ENCODE assay signal across 29 cellular contexts in genomic region chr5:17333755-17334154, GRCh38.
"Had no signal": no experiment of that assay in that cellular context is flagged by ENCODE, and none has a peak within 500 bp of the region (broad histone marks: within the 10 kb centered on the region; RNA-seq: fewer than 3 reads in every experiment).

No MANE protein-coding gene starts in this region.

- H3K36me3 ChIP-seq: colonic mucosa, esophagus muscularis mucosa, esophagus squamous epithelium, gastrocnemius medialis, gastroesophageal sphincter, heart left ventricle, heart right ventricle had no signal

- H3K27ac ChIP-seq: colonic mucosa, coronary artery, dorsolateral prefrontal cortex, epithelial cell of prostate, esophagus muscularis mucosa, esophagus squamous epithelium, foreskin keratinocyte, gastrocnemius medialis, gastroesophageal sphincter, heart left ventricle, heart right ventricle, hepatocyte had no signal

- FAIRE-seq: colon, endometrium, endothelial cell of umbilical vein, frontal cortex had no signal

- H3K4me1 ChIP-seq: colonic mucosa, esophagus muscularis mucosa, esophagus squamous epithelium, foreskin keratinocyte, gastrocnemius medialis, gastroesophageal sphincter, heart left ventricle, heart right ventricle had no signal

- H2AFZ ChIP-seq: hepatocyte had no signal

- H3K27ac Mint-ChIP-seq: dendritic cell treated with granulocyte-macrophage colony-stimulating factor and Interleukin-4, amounts not matched to agents 40 ng/mL and 50 ng/mL, for 4 days; effector memory CD8-positive, alpha-beta T cell had no signal

- H3K4me3 ChIP-seq: colonic mucosa, coronary artery, dorsolateral prefrontal cortex, esophagus muscularis mucosa, esophagus squamous epithelium, gastrocnemius medialis, gastroesophageal sphincter, heart left ventricle, heart right ventricle, hepatocyte had no signal

- H3K4me3 Mint-ChIP-seq: dendritic cell treated with granulocyte-macrophage colony-stimulating factor and Interleukin-4, amounts not matched to agents 40 ng/mL and 50 ng/mL, for 4 days; effector memory CD8-positive, alpha-beta T cell had no signal

- DNase-seq: colonic mucosa; cortex of kidney; dermis blood vessel endothelial cell; dorsolateral prefrontal cortex; effector CD4-positive, alpha-beta T cell; effector CD8-positive, alpha-beta T cell; effector memory CD4-positive, alpha-beta T cell; effector memory CD8-positive, alpha-beta T cell; erythroblast; esophagus squamous epithelium; foreskin fibroblast; foreskin keratinocyte; foreskin melanocyte; gastrocnemius medialis; glutamatergic neuron; head of caudate nucleus; heart left ventricle; heart right ventricle had no signal

- H3K79me2 ChIP-seq: hepatocyte had no signal

- H3K27me3 Mint-ChIP-seq: effector memory CD8-positive, alpha-beta T cell had no signal

- H3K4me2 ChIP-seq: hepatocyte had no signal

- H3K27me3 ChIP-seq: colonic mucosa, dorsolateral prefrontal cortex, esophagus muscularis mucosa, esophagus squamous epithelium, foreskin keratinocyte, gastrocnemius medialis, gastroesophageal sphincter, heart left ventricle, hepatocyte had no signal

- ATAC-seq: effector memory CD8-positive, alpha-beta T cell; esophagus mucosa; foreskin keratinocyte; gastrocnemius medialis; gastroesophageal sphincter; heart left ventricle; heart right ventricle had no signal

- H3K9me3 ChIP-seq: colonic mucosa, gastrocnemius medialis, gastroesophageal sphincter had no signal
